13 cellular contexts compared by ENCODE assay signal in genomic region chr5:180161420-180162303, GRCh38. TPM values are rescaled to one million over a fixed set of nuclear protein-coding genes. Genes with fewer than 3 reads are reported as not detected.
DNase-seq lines count a peak whose midpoint lies in the region; ATAC-seq and TF ChIP-seq lines count a peak whose summit lies in the region.
"Had no signal": no experiment of that assay in that cellular context is flagged by ENCODE, and none has a peak within 500 bp of the region (broad histone marks: within the 10 kb centered on the region; RNA-seq: fewer than 3 reads in every experiment).

No MANE protein-coding gene starts in this region.

- TF ChIP-seq CTCF in esophagus muscularis mucosa (IDR thresholded peaks at IDR 0.05), result peak in 1 of 3 experiments; percentile 5

- H3K36me3 ChIP-seq in esophagus muscularis mucosa (no peaks in the 10 kb centered on the region), HAP-1 (replicated peaks) (no peaks in the 10 kb centered on the region)
- H3K36me3 ChIP-seq: esophagus squamous epithelium, suprapubic skin had no signal

- peaks cover 54% of the 10 kb centered on the region for H3K27me3 Mint-ChIP-seq in activated T-cell treated with anti-CD3 and anti-CD28 coated beads, Interleukin-2, amount 50 U/mL, for 72 hours (ENCODE audit: low read depth)

- H3K4me3 ChIP-seq in esophagus muscularis mucosa, result no peak overlapping the region
- no peak overlapping the region for H3K4me3 ChIP-seq in HAP-1
- H3K4me3 ChIP-seq: esophagus squamous epithelium, suprapubic skin had no signal

- H3K27me3 ChIP-seq in esophagus muscularis mucosa (peaks cover 0 to 14% (median 0%) of the 10 kb centered on the region in 4 donors), HAP-1 (ENCODE audit: low read depth) (no peaks in the 10 kb centered on the region; the same call in 1 of the 2 replicates)

- no peak for TF ChIP-seq EP300 in esophagus muscularis mucosa (IDR thresholded peaks at IDR 0.05)

- H3K4me1 ChIP-seq in esophagus muscularis mucosa (peaks cover 0 to 5% (median 0%) of the 10 kb centered on the region in 4 donors), HAP-1 (no peaks in the 10 kb centered on the region)
- H3K4me1 ChIP-seq: suprapubic skin had no signal

- DNase-seq in DMS79 treated with DMSO at 0.1 percent for 48 hours (lab: John Stamatoyannopoulos, UW), result peak; percentile 29
- DNase-seq in DMS79 (lab: John Stamatoyannopoulos, UW), result no peak
- peak; percentile 23 for DNase-seq in NCI-H2171 (lab: John Stamatoyannopoulos, UW)
- DNase-seq in esophagus muscularis mucosa (ENCODE audit: extremely low spot score), result peak; percentile 90
- peak; percentile 85 for DNase-seq in pons (ENCODE audit: low spot score)
- DNase-seq in activated T-cell treated with anti-CD3 and anti-CD28 coated beads, Interleukin-2, amount 50 U/mL, for 72 hours, result no peak
- DNase-seq in HAP-1 (ENCODE audit: low spot score in 2 of 2), result no peak
- DNase-seq in effector CD4-positive, alpha-beta T cell, result no peak
- DNase-seq: activated CD4-positive, CD25-positive, alpha-beta regulatory T cell treated with anti-CD3 and anti-CD28 coated beads, Interleukin-2, amount 50 U/mL, for 72 hours; activated naive CD8-positive, alpha-beta T cell treated with anti-CD3 and anti-CD28 coated beads, Interleukin-2, amount 50 U/mL, for 24 hours; esophagus squamous epithelium had no signal

- no peak overlapping the region for H3K27ac ChIP-seq in esophagus muscularis mucosa (replicated peaks in 1 of 4)
- H3K27ac ChIP-seq: esophagus squamous epithelium, suprapubic skin had no signal

- intact Hi-C loops in esophagus muscularis mucosa (cut with DNase I), result no loop called here

- no peaks in the 10 kb centered on the region for H3K4me1 Mint-ChIP-seq in activated T-cell treated with anti-CD3 and anti-CD28 coated beads, Interleukin-2, amount 50 U/mL, for 72 hours (ENCODE audit: low read depth)
- H3K4me1 Mint-ChIP-seq: activated naive CD8-positive, alpha-beta T cell treated with anti-CD3 and anti-CD28 coated beads, Interleukin-2, amount 50 U/mL, for 24 hours; memory B cell had no signal

- ATAC-seq in activated T-cell treated with anti-CD3 and anti-CD28 coated beads, Interleukin-2, amount 50 U/mL, for 72 hours (replicated peaks in 1 of 2), result no peak
- ATAC-seq: activated naive CD8-positive, alpha-beta T cell treated with anti-CD3 and anti-CD28 coated beads, Interleukin-2, amount 50 U/mL, for 24 hours had no signal

- no peaks in the 10 kb centered on the region for H3K36me3 Mint-ChIP-seq in activated T-cell treated with anti-CD3 and anti-CD28 coated beads, Interleukin-2, amount 50 U/mL, for 72 hours (ENCODE audit: insufficient read depth in 2 of 2)
- H3K36me3 Mint-ChIP-seq: memory B cell had no signal

- no peak for TF ChIP-seq POLR2A in esophagus muscularis mucosa (IDR thresholded peaks at IDR 0.05; ENCODE audit: low read depth)

- in situ Hi-C loops in HAP-1 (cut with MboI; ENCODE audit: low sequenced_read_pairs), result no loop called here

- H3K9me3 ChIP-seq in esophagus muscularis mucosa (peaks cover 0 to 12% (median 4%) of the 10 kb centered on the region in 4 donors), HAP-1 (no peaks in the 10 kb centered on the region)
- H3K9me3 ChIP-seq: esophagus squamous epithelium, suprapubic skin had no signal

- 70% methylated on average over 29 of the region's 39 CpGs for WGBS in esophagus muscularis mucosa

- peaks cover 2 to 3% of the 10 kb centered on the region in 2 donors for H3K9me3 Mint-ChIP-seq in activated T-cell treated with anti-CD3 and anti-CD28 coated beads, Interleukin-2, amount 50 U/mL, for 72 hours
- H3K9me3 Mint-ChIP-seq: activated naive CD8-positive, alpha-beta T cell treated with anti-CD3 and anti-CD28 coated beads, Interleukin-2, amount 50 U/mL, for 24 hours had no signal

- no peak overlapping the region for H3K4me3 Mint-ChIP-seq in activated T-cell treated with anti-CD3 and anti-CD28 coated beads, Interleukin-2, amount 50 U/mL, for 72 hours
- H3K4me3 Mint-ChIP-seq: activated naive CD8-positive, alpha-beta T cell treated with anti-CD3 and anti-CD28 coated beads, Interleukin-2, amount 50 U/mL, for 24 hours; memory B cell had no signal

- H3K27ac Mint-ChIP-seq in activated T-cell treated with anti-CD3 and anti-CD28 coated beads, Interleukin-2, amount 50 U/mL, for 72 hours, result no peak overlapping the region
- H3K27ac Mint-ChIP-seq: activated naive CD8-positive, alpha-beta T cell treated with anti-CD3 and anti-CD28 coated beads, Interleukin-2, amount 50 U/mL, for 24 hours; memory B cell had no signal

RNA-seq across cellular contexts. Expression of gene RASGEF1C, which starts 47.3 kb away (rescaled TPM):
- 1 to 10 TPM; 1.2 to 3.1 (median 2.5) TPM for total RNA-seq in esophagus muscularis mucosa
- not detected for total RNA-seq in activated T-cell treated with anti-CD3 and anti-CD28 coated beads, Interleukin-2, amount 50 U/mL, for 72 hours

Comparison
In these comparisons a context has a peak if more than half of its experiments do, and no peak if none do; other contexts are left out.
1. DNase-seq: peak in DMS79 treated with DMSO at 0.1 percent for 48 hours (single experiment), NCI-H2171 (single experiment), esophagus muscularis mucosa (single experiment) and pons (single experiment); none in DMS79 (single experiment), activated T-cell treated with anti-CD3 and anti-CD28 coated beads, Interleukin-2, amount 50 U/mL, for 72 hours (0 of 2), HAP-1 (0 of 2) and effector CD4-positive, alpha-beta T cell (single experiment).